Comparison of ENCODE assay signal across 24 cellular contexts in genomic region chr14:64741200-64741599, GRCh38. TPM values are rescaled to one million over a fixed set of nuclear protein-coding genes. Genes with fewer than 3 reads are reported as not detected.
"Had no signal": no experiment of that assay in that cellular context is flagged by ENCODE, and none has a peak within 500 bp of the region (broad histone marks: within the 10 kb centered on the region; RNA-seq: fewer than 3 reads in every experiment).

No MANE protein-coding gene starts in this region.

- H3K27me3 ChIP-seq: SJCRH30 had no signal

- H3K4me1 ChIP-seq: SJCRH30 had no signal

- H3K4me3 ChIP-seq: SJCRH30 had no signal

- H3K27ac Mint-ChIP-seq: activated B cell treated with CpG ODN at 0.5 μM for 24 hours; activated CD4-positive, alpha-beta memory T cell treated with anti-CD3 and anti-CD28 coated beads, Interleukin-2, amount 10 ng/mL, durations not matched to agents 7 days and 5 days; activated naive CD4-positive, alpha-beta T cell treated with anti-CD3 and anti-CD28 coated beads, Interleukin-2, amount 10 ng/mL, durations not matched to agents 7 days and 5 days; activated naive CD8-positive, alpha-beta T cell treated with anti-CD3 and anti-CD28 coated beads for 36 hours; activated T-helper 2 cell treated with anti-CD3 and anti-CD28 coated beads, Interferon-gamma antibody, Interleukin-2, Interleukin-4, amounts not matched to agents 10 μg/mL and 5 μg/mL and 100 μg/mL, durations not matched to agents 14 hours and 24 hours and 36 hours had no signal

- H3K9me3 ChIP-seq: SJCRH30, SK-N-SH had no signal

- H3K27me3 Mint-ChIP-seq: activated B cell treated with CpG ODN at 0.5 μM for 24 hours; activated CD4-positive, alpha-beta memory T cell treated with anti-CD3 and anti-CD28 coated beads, Interleukin-2, amount 10 ng/mL, durations not matched to agents 7 days and 5 days; activated naive CD8-positive, alpha-beta T cell treated with anti-CD3 and anti-CD28 coated beads for 36 hours had no signal

- H3K27ac ChIP-seq: SJCRH30 had no signal

- DNase-seq: activated B cell treated with CpG ODN at 0.5 μM for 24 hours; activated CD4-positive, alpha-beta memory T cell treated with anti-CD3 and anti-CD28 coated beads, Interleukin-2, amount 10 ng/mL, durations not matched to agents 7 days and 5 days; activated CD4-positive, alpha-beta T cell treated with anti-CD3 and anti-CD28 coated beads, Interleukin-2, amount 50 U/mL, for 1 hour; activated gamma-delta T cell treated with Interleukin-2 at 50 U/mL for 16 hours; activated naive CD4-positive, alpha-beta T cell treated with anti-CD3 and anti-CD28 coated beads, Interleukin-2, amount 10 ng/mL, durations not matched to agents 7 days and 5 days; activated naive CD8-positive, alpha-beta T cell treated with anti-CD3 and anti-CD28 coated beads for 36 hours; activated T-cell treated with anti-CD3 and anti-CD28 coated beads for 4 hours; activated T-cell treated with anti-CD3 and anti-CD28 coated beads, Interleukin-2, amount 50 U/mL, for 48 hours; anterior cingulate cortex; caudate nucleus; IMR-90; Kasumi-1; KBM-7; NCI-H1105 treated with DMSO at 0.1 percent for 48 hours; NCI-H1436 treated with DMSO at 0.1 percent for 48 hours; NCI-H187 treated with DMSO at 0.1 percent for 48 hours; NCI-H2081 treated with DMSO at 0.1 percent for 48 hours; NCI-H526; NCI-H82; SJCRH30; SK-N-SH; T-helper 9 cell had no signal

- H3K4me1 Mint-ChIP-seq: activated B cell treated with CpG ODN at 0.5 μM for 24 hours; activated naive CD8-positive, alpha-beta T cell treated with anti-CD3 and anti-CD28 coated beads for 36 hours had no signal

- H3K36me3 Mint-ChIP-seq: activated naive CD8-positive, alpha-beta T cell treated with anti-CD3 and anti-CD28 coated beads for 36 hours had no signal

- H3K4me3 Mint-ChIP-seq: activated B cell treated with CpG ODN at 0.5 μM for 24 hours; activated CD4-positive, alpha-beta memory T cell treated with anti-CD3 and anti-CD28 coated beads, Interleukin-2, amount 10 ng/mL, durations not matched to agents 7 days and 5 days; activated naive CD4-positive, alpha-beta T cell treated with anti-CD3 and anti-CD28 coated beads, Interleukin-2, amount 10 ng/mL, durations not matched to agents 7 days and 5 days; activated naive CD8-positive, alpha-beta T cell treated with anti-CD3 and anti-CD28 coated beads for 36 hours had no signal

- H3K9me3 Mint-ChIP-seq: activated B cell treated with CpG ODN at 0.5 μM for 24 hours; activated CD4-positive, alpha-beta memory T cell treated with anti-CD3 and anti-CD28 coated beads, Interleukin-2, amount 10 ng/mL, durations not matched to agents 7 days and 5 days; activated naive CD4-positive, alpha-beta T cell treated with anti-CD3 and anti-CD28 coated beads, Interleukin-2, amount 10 ng/mL, durations not matched to agents 7 days and 5 days; activated naive CD8-positive, alpha-beta T cell treated with anti-CD3 and anti-CD28 coated beads for 36 hours; activated T-helper 2 cell treated with anti-CD3 and anti-CD28 coated beads, Interferon-gamma antibody, Interleukin-2, Interleukin-4, amounts not matched to agents 10 μg/mL and 5 μg/mL and 100 μg/mL, durations not matched to agents 14 hours and 24 hours and 36 hours had no signal

RNA-seq across cellular contexts. Expression of gene PLEKHG3, which starts 37.0 kb away (rescaled TPM):
- total RNA-seq: OCI-LY7 had no signal
